Comparison of ENCODE assay signal across 8 cellular contexts in the genomic region with DNA sequence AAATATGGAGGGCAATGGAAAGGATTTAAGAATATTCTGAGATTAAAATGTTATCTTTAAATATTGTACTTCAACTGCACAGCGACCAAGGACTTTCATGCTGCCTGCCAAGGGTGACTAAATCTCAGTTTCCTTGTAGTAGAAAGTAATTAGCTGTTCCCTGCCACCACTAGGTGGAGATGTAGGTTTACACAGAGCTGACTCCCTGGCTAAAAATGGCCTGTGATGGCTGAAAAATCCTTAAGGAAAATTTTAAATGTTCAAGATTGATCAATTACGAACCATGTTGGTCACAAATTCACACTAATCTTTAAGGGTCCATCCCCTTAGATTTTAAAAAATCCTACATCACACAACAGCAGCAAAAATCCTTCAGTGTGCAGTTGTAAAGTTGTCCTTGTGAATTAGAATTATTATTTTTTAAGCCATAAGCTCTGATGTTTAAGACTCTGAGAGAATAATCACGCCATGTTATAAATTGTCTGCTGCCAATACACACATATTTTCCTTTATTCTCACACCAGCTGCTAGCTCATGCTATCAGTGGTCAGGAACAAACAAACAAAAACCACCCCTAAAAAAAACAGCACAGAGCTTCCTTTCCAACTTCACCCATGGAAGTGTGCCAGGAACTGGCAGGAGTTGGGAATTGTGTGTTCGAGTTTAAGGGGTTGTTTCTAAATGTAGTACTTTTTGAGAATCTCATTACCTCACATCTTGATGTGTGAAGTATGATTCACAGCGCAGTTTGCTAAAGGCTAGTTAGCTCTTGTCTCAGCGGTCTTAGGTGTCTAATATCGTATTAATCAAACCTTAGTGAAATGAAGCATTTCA.
DNase-seq lines count a peak whose midpoint lies in the region; ATAC-seq and TF ChIP-seq lines count a peak whose summit lies in the region.

No MANE protein-coding gene starts in this region.

- no peaks in the 10 kb centered on the region for H3K36me3 ChIP-seq in uterus

- peak overlapping the region in 4 of 5 experiments; percentile 21 to 89 (median 80) for H3K27ac Mint-ChIP-seq in brain

- H3K4me1 Mint-ChIP-seq in brain: peaks cover 56% of the 10 kb centered on the region

- H3K4me3 ChIP-seq in AG09309 (ENCODE audit: control insufficient read depth, low read depth, low read length) (no peak overlapping the region), uterus (no peak overlapping the region)

- TF ChIP-seq CTCF in AG09309 (IDR thresholded peaks at IDR 0.05; ENCODE audit: control insufficient read depth, insufficient read depth, low read depth, low read length, missing control alignments): peak; percentile 68
- TF ChIP-seq CTCF in brain (conservative IDR thresholded peaks at IDR 0.05): peak; percentile 83 to 89
- peak in 3 of 4 experiments; percentile 6 to 16 (median 16) for TF ChIP-seq CTCF in uterus (IDR thresholded peaks at IDR 0.05)

- H3K27me3 Mint-ChIP-seq in brain: peaks cover 5% of the 10 kb centered on the region

- no peaks in the 10 kb centered on the region for H3K4me1 ChIP-seq in uterus

- peak; percentile 14 for DNase-seq in AG09309 (ENCODE audit: low read depth)
- DNase-seq in NCI-H446 treated with DMSO at 0.1 percent for 48 hours (lab: John Stamatoyannopoulos, UW): peak; percentile 76
- DNase-seq in kidney tubule cell (ENCODE audit: low spot score): peak; percentile 72
- DNase-seq in uterus: no peak
- DNase-seq in stimulated activated CD4-positive, alpha-beta T cell treated with anti-CD3 and anti-CD28 coated beads, Interleukin-4, amount 100 ng/mL, for 1 hour: no peak

- no peaks in the 10 kb centered on the region for H3K9me3 Mint-ChIP-seq in brain

- peak; percentile 80 for ATAC-seq in GM18498 (IDR thresholded peaks at IDR 0.05; ENCODE audit: unreplicated experiment)
- peak; percentile 55 for ATAC-seq in HG03196 (IDR thresholded peaks at IDR 0.05; ENCODE audit: unreplicated experiment)

- H3K9me3 ChIP-seq in uterus: no peaks in the 10 kb centered on the region

- H3K27me3 ChIP-seq in uterus: no peaks in the 10 kb centered on the region

- intact Hi-C loops in uterus (cut with DNase I; ENCODE audit: low total_unique reads): no loop called here

- no peaks in the 10 kb centered on the region for H3K36me3 Mint-ChIP-seq in brain

- peak overlapping the region in 3 of 5 experiments; percentile 15 to 78 (median 29) for H3K4me3 Mint-ChIP-seq in brain

- no peak overlapping the region for H3K27ac ChIP-seq in uterus

- no peak for TF ChIP-seq POLR2A in uterus (IDR thresholded peaks at IDR 0.05)

Comparison
In these comparisons a context has a peak if more than half of its experiments do, and no peak if none do; other contexts are left out.
1. DNase-seq: peak in AG09309 (single experiment), NCI-H446 treated with DMSO at 0.1 percent for 48 hours (single experiment) and kidney tubule cell (single experiment); none in uterus (0 of 2) and stimulated activated CD4-positive, alpha-beta T cell treated with anti-CD3 and anti-CD28 coated beads, Interleukin-4, amount 100 ng/mL, for 1 hour (single experiment).
2. CTCF ChIP-seq: peak in every context shown above with its lines; median percentile 86 in brain; 68 in AG09309; 16 in uterus.